ENCODE assay signal across 1 cellular context in genomic region chr7:106793015-106793651, GRCh38.
TF ChIP-seq lines count a peak whose summit lies in the region.

No MANE protein-coding gene starts in this region.

TF ChIP-seq in K562, 482 proteins besides CTCF, POLR2A, EP300 and RAD21 (continued from another document and continues in another):
- TF ChIP-seq MLX (CRISPR knock-in tag; conservative IDR thresholded peaks at IDR 0.05) (no peak), SMC3 (conservative IDR thresholded peaks at IDR 0.05; ENCODE audit: insufficient read depth, low read depth, low read length) (peak; percentile 82), MEF2D (tag; conservative IDR thresholded peaks at IDR 0.05; ENCODE audit: low read depth) (no peak), RB1 (IDR thresholded peaks at IDR 0.05; ENCODE audit: low read depth) (no peak), ZNF280B (CRISPR knock-in tag; IDR thresholded peaks at IDR 0.05) (no peak), SRSF9 (IDR thresholded peaks at IDR 0.05; ENCODE audit: borderline replicate concordance, low read depth, low read length) (no peak), RBM17 (IDR thresholded peaks at IDR 0.05; ENCODE audit: borderline replicate concordance, low read depth, low read length) (no peak), CC2D1A (IDR thresholded peaks at IDR 0.05) (peak; percentile 36; the same call in 1 of the 2 replicates), POLR2AphosphoS5 (IDR thresholded peaks at IDR 0.05; ENCODE audit: control insufficient read depth, insufficient read depth, low read depth, low read length) (no peak), HDAC8 (tag; IDR thresholded peaks at IDR 0.05) (no peak), PATZ1 (CRISPR knock-in tag; IDR thresholded peaks at IDR 0.05; ENCODE audit: borderline replicate concordance) (no peak), ATF2 (CRISPR knock-in tag; IDR thresholded peaks at IDR 0.05) (no peak), ZNF239 (CRISPR knock-in tag; IDR thresholded peaks at IDR 0.05) (no peak), ZBTB9 (CRISPR knock-in tag; IDR thresholded peaks at IDR 0.05) (no peak), CUX1 (CRISPR knock-in tag; IDR thresholded peaks at IDR 0.05) (no peak), ZBTB5 (IDR thresholded peaks at IDR 0.05) (no peak), DLX4 (CRISPR knock-in tag; IDR thresholded peaks at IDR 0.05) (no peak), CEBPG (CRISPR knock-in tag; IDR thresholded peaks at IDR 0.05) (no peak), CEBPG (tag; conservative IDR thresholded peaks at IDR 0.05 in 1 of 2, IDR thresholded peaks at IDR 0.05 in 1 of 2) (no peak), SUPT5H (IDR thresholded peaks at IDR 0.05) (peak; percentile 43), PURB (CRISPR knock-in tag; IDR thresholded peaks at IDR 0.05; ENCODE audit: low read depth) (no peak), ARID3A (IDR thresholded peaks at IDR 0.05; ENCODE audit: borderline replicate concordance, low read depth, low read length) (peak; percentile 72; the same call in 1 of the 2 replicates), ZNF395 (CRISPR knock-in tag; IDR thresholded peaks at IDR 0.05) (no peak), CHD1 (IDR thresholded peaks at IDR 0.05; ENCODE audit: low read length) (no peak), ZNF41 (CRISPR knock-in tag; conservative IDR thresholded peaks at IDR 0.05) (no peak), NR1H2 (CRISPR knock-in tag; IDR thresholded peaks at IDR 0.05) (no peak), ZNF764 (CRISPR knock-in tag; IDR thresholded peaks at IDR 0.05; ENCODE audit: low read depth) (no peak), NBN (IDR thresholded peaks at IDR 0.05; ENCODE audit: low read depth) (no peak), ZEB2 (IDR thresholded peaks at IDR 0.05) (peak; percentile 92), GMEB1 (CRISPR knock-in tag; IDR thresholded peaks at IDR 0.05) (no peak), ZNF561 (CRISPR knock-in tag; conservative IDR thresholded peaks at IDR 0.05) (no peak), MECOM (CRISPR knock-in tag; IDR thresholded peaks at IDR 0.05) (no peak), E2F5 (CRISPR knock-in tag; IDR thresholded peaks at IDR 0.05) (no peak), ZNF280A (IDR thresholded peaks at IDR 0.05; ENCODE audit: low read depth, partially characterized antibody) (no peak), OTX1 (CRISPR knock-in tag; IDR thresholded peaks at IDR 0.05) (no peak)
